8 cellular contexts compared by ENCODE assay signal in genomic region chr17:47895254-47895855, GRCh38. TPM values are rescaled to one million over a fixed set of nuclear protein-coding genes. Genes with fewer than 3 reads are reported as not detected.
DNase-seq lines count a peak whose midpoint lies in the region; ATAC-seq and FAIRE-seq lines count a peak whose summit lies in the region.

No MANE protein-coding gene starts in this region.

- WGBS in adipose tissue, 3 donors, result 0 to 1% (median 0%) methylated on average over 26 of the region's 26 CpGs
- 0 to 1% (median 0%) methylated on average over 26 of the region's 26 CpGs for WGBS in small intestine, 3 donors

- no peak for ATAC-seq in GM21576 (IDR thresholded peaks at IDR 0.05; ENCODE audit: unreplicated experiment)

- H3K9ac ChIP-seq in iPS-18a (ENCODE audit: low read length), result peak overlapping the region; percentile 57

- peak; percentile 25 for DNase-seq in DMS53 treated with DMSO at 0.1 percent for 48 hours (lab: John Stamatoyannopoulos, UW; ENCODE audit: unreplicated experiment)
- peak; percentile 37 for DNase-seq in LoVo (ENCODE audit: low spot score)
- DNase-seq in small intestine, result no peak
- DNase-seq in NCI-H2171 (lab: John Stamatoyannopoulos, UW), result no peak
- no peak for DNase-seq in NCI-H1694 (lab: John Stamatoyannopoulos, UW)

- no peak for FAIRE-seq in small intestine (lab: Jason Lieb, UNC)

- H3K36me3 ChIP-seq in iPS-18a (ENCODE audit: control insufficient read depth, low read depth, low read length) (peaks cover 9% of the 10 kb centered on the region), small intestine (ENCODE audit: control insufficient read depth in 2 of 2, insufficient read depth in 2 of 2, low read length in 2 of 2) (no peaks in the 10 kb centered on the region)

- no peaks in the 10 kb centered on the region for H3K4me1 ChIP-seq in iPS-18a (ENCODE audit: control insufficient read depth, low read depth, low read length)
- peaks cover 0 to 11% of the 10 kb centered on the region in 2 donors for H3K4me1 ChIP-seq in small intestine (ENCODE audit: control insufficient read depth in 2 of 2, insufficient read depth in 1 of 2, low read depth in 1 of 2, low read length in 1 of 2)

- peak overlapping the region; percentile 79 for H3K4me3 ChIP-seq in iPS-18a (ENCODE audit: low read length)
- H3K4me3 ChIP-seq in small intestine (ENCODE audit: low read depth in 1 of 2, low read length in 2 of 2), result peak overlapping the region; percentile 47 to 69

- H3K27me3 ChIP-seq in iPS-18a (ENCODE audit: control insufficient read depth, insufficient read depth, low read length) (no peaks in the 10 kb centered on the region), small intestine (ENCODE audit: control insufficient read depth in 2 of 2, insufficient read depth in 2 of 2, low read length in 2 of 2) (no peaks in the 10 kb centered on the region)

- H3K9me3 ChIP-seq in iPS-18a (ENCODE audit: control insufficient read depth, low read depth, low read length) (no peaks in the 10 kb centered on the region), small intestine (ENCODE audit: control insufficient read depth, low read depth) (no peaks in the 10 kb centered on the region)

- H3K27ac ChIP-seq in adipose tissue (ENCODE audit: low read depth, low read length) (peak overlapping the region; percentile 34), iPS-18a (ENCODE audit: low read length) (no peak overlapping the region), small intestine (ENCODE audit: low read depth in 1 of 2, low read length in 1 of 2) (peak overlapping the region; percentile 89 to 91)

RNA-seq across cellular contexts. Expression of gene SP2, which starts 0.7 kb away (rescaled TPM):
- polyA plus RNA-seq in adipose tissue, result 10 to 100 TPM in 1 of 3 donors, 1 to 10 TPM in 2; 7.2 to 15.7 (median 9.2) TPM
- polyA plus RNA-seq in small intestine, result 10 to 100 TPM in 2 of 3 donors, 1 to 10 TPM in 1; 8.7 to 13.6 (median 11.6) TPM

RNA-seq across cellular contexts. Expression of gene SP6, which starts 44.4 kb away (rescaled TPM):
- polyA plus RNA-seq in adipose tissue, result under 1 TPM; 0.45 to 0.56 (median 0.49) TPM
- polyA plus RNA-seq in small intestine, result 1 to 10 TPM; 1.6 to 3.8 (median 2.5) TPM

RNA-seq across cellular contexts. Expression of gene PNPO, which starts 46.0 kb away (rescaled TPM):
- polyA plus RNA-seq in adipose tissue (1 to 10 TPM; 6.2 to 9.6 (median 9.2) TPM), small intestine (10 to 100 TPM; 10.8 to 20.8 (median 17.4) TPM)

RNA-seq across cellular contexts. Expression of gene SCRN2, which starts 54.3 kb away (rescaled TPM):
- polyA plus RNA-seq in adipose tissue (100 to 1,000 TPM in 1 of 3 donors, 10 to 100 TPM in 2; 37.9 to 181 (median 89.5) TPM), small intestine (100 to 1,000 TPM in 1 of 3 donors, 10 to 100 TPM in 2; 46.0 to 127 (median 81.3) TPM)

Comparison
In these comparisons a context has a peak if more than half of its experiments do, and no peak if none do; other contexts are left out.
1. DNase-seq: peak in DMS53 treated with DMSO at 0.1 percent for 48 hours (single experiment) and LoVo (single experiment); none in small intestine (single experiment), NCI-H2171 (single experiment) and NCI-H1694 (single experiment).